Comparison of ENCODE assay signal across 8 cellular contexts in the genomic region with DNA sequence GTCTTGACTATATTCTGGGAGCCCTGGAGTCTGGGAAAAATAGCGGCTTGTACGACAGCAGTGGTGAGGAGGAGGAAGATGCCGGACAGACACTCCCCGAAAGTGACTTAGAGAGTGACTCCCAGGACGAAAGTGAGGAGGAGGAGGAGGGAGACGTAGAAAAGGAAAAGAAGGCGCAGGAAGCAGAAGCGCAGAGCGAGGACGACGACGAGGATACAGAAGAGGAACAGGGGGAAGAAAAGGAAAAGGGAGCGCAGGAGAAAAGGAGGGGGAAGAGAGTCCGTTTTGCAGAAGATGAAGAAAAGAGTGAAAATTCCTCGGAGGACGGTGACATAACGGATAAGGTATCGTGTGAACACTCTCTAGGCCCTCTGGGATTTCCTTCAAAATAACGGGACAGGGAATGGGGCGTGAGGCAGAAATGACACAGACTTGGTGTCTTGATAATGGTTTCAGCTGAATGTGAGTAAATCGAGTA. TPM values are rescaled to one million over a fixed set of nuclear protein-coding genes. Genes with fewer than 3 reads are reported as not detected.
A peak's percentile ranks its signal among the peaks of the same experiment; 100 is the strongest.
DNase-seq lines count a peak whose midpoint lies in the region; ATAC-seq and TF ChIP-seq lines count a peak whose summit lies in the region.

No MANE protein-coding gene starts in this region.

- ATAC-seq in Right ventricle myocardium superior (ENCODE audit: poor library complexity) (no peak), thoracic aorta (ENCODE audit: insufficient number of reproducible peaks, low FRiP score, low read depth) (no peak), GM21619 (IDR thresholded peaks at IDR 0.05; ENCODE audit: unreplicated experiment) (no peak), GM18498 (IDR thresholded peaks at IDR 0.05; ENCODE audit: unreplicated experiment) (no peak)
- no peak for ATAC-seq in activated CD8-positive, alpha-beta T cell treated with anti-CD3 and anti-CD28 coated beads, Interleukin-2, amount 10 ng/mL, durations not matched to agents 7 days and 5 days

- CTCF ChIA-PET in activated CD8-positive, alpha-beta T cell treated with anti-CD3 and anti-CD28 coated beads, Interleukin-2, amount 10 ng/mL, durations not matched to agents 7 days and 5 days (lab: Charles Lee), result interaction anchor here (0.9 to 3.1 kb wide), 12 partner anchors 8 to 436 kb away, joined by 3 to 18 read pairs (median 4); partner anchors contain the start of gene LMBR1

- DNase-seq in cardiac muscle cell (ENCODE audit: low read depth in 1 of 2, low spot score in 1 of 2), result no peak
- no peak for DNase-seq in Right ventricle myocardium superior
- DNase-seq in activated CD8-positive, alpha-beta T cell treated with anti-CD3 and anti-CD28 coated beads, Interleukin-2, amount 10 ng/mL, durations not matched to agents 7 days and 5 days, result no peak
- DNase-seq in iris pigment epithelial cell (ENCODE audit: low read depth), result peak; percentile 35
- no peak for DNase-seq in thoracic aorta (ENCODE audit: low spot score)
- no peak for DNase-seq in DMS53 treated with DMSO at 0.1 percent for 48 hours (lab: John Stamatoyannopoulos, UW; ENCODE audit: unreplicated experiment)

- H3K27me3 Mint-ChIP-seq in activated CD8-positive, alpha-beta T cell treated with anti-CD3 and anti-CD28 coated beads, Interleukin-2, amount 10 ng/mL, durations not matched to agents 7 days and 5 days (ENCODE audit: low read depth), result peaks cover 15% of the 10 kb centered on the region

- H3K27me3 ChIP-seq in cardiac muscle cell (no peaks in the 10 kb centered on the region), thoracic aorta (replicated peaks; ENCODE audit: insufficient read depth) (no peaks in the 10 kb centered on the region)

- H3K27ac ChIP-seq in cardiac muscle cell, result peak overlapping the region; percentile 41
- no peak overlapping the region for H3K27ac ChIP-seq in thoracic aorta

- H3K4me1 ChIP-seq in cardiac muscle cell (ENCODE audit: low read depth) (peaks cover 15% of the 10 kb centered on the region), thoracic aorta (ENCODE audit: control insufficient read depth in 1 of 2, low read depth in 2 of 2) (peaks cover 17 to 30% of the 10 kb centered on the region in 2 donors)

- intact Hi-C loops in Right ventricle myocardium superior (cut with DNase I), result no loop called here

- peaks cover 39% of the 10 kb centered on the region for H3K36me3 Mint-ChIP-seq in activated CD8-positive, alpha-beta T cell treated with anti-CD3 and anti-CD28 coated beads, Interleukin-2, amount 10 ng/mL, durations not matched to agents 7 days and 5 days (ENCODE audit: low read depth)

- peaks cover 27% of the 10 kb centered on the region for H3K36me3 ChIP-seq in cardiac muscle cell
- H3K36me3 ChIP-seq in thoracic aorta, result peaks cover 28% of the 10 kb centered on the region

- peaks cover 33% of the 10 kb centered on the region for H3K4me1 Mint-ChIP-seq in activated CD8-positive, alpha-beta T cell treated with anti-CD3 and anti-CD28 coated beads, Interleukin-2, amount 10 ng/mL, durations not matched to agents 7 days and 5 days (ENCODE audit: low read depth)

- H3K4me3 ChIP-seq in cardiac muscle cell, result peak overlapping the region; percentile 68
- H3K4me3 ChIP-seq in thoracic aorta, result peak overlapping the region; percentile 98

- no peak for TF ChIP-seq CTCF in cardiac muscle cell (IDR thresholded peaks at IDR 0.05; ENCODE audit: low read depth, low read length)
- TF ChIP-seq CTCF in thoracic aorta (IDR thresholded peaks at IDR 0.05), result no peak

- peak overlapping the region; percentile 89 for H3K27ac Mint-ChIP-seq in activated CD8-positive, alpha-beta T cell treated with anti-CD3 and anti-CD28 coated beads, Interleukin-2, amount 10 ng/mL, durations not matched to agents 7 days and 5 days

- POLR2A ChIA-PET in activated CD8-positive, alpha-beta T cell treated with anti-CD3 and anti-CD28 coated beads, Interleukin-2, amount 10 ng/mL, durations not matched to agents 7 days and 5 days (lab: Charles Lee), result interaction anchor here (2.9 kb wide), 1 partner anchor 57 kb away, joined by 21 read pairs; the partner anchor contains the start of gene LMBR1

- H3K9me3 Mint-ChIP-seq in activated CD8-positive, alpha-beta T cell treated with anti-CD3 and anti-CD28 coated beads, Interleukin-2, amount 10 ng/mL, durations not matched to agents 7 days and 5 days (ENCODE audit: insufficient read depth), result no peaks in the 10 kb centered on the region

- no peaks in the 10 kb centered on the region for H3K9me3 ChIP-seq in cardiac muscle cell (ENCODE audit: low read depth)
- H3K9me3 ChIP-seq in thoracic aorta, result no peaks in the 10 kb centered on the region

- H3K4me3 Mint-ChIP-seq in activated CD8-positive, alpha-beta T cell treated with anti-CD3 and anti-CD28 coated beads, Interleukin-2, amount 10 ng/mL, durations not matched to agents 7 days and 5 days, result peak overlapping the region; percentile 95

RNA-seq across cellular contexts. Expression of gene NOM1, which starts 0.9 kb away (rescaled TPM):
- total RNA-seq in cardiac muscle cell (9.9 and 18.3 TPM in 2 replicates), Right ventricle myocardium superior (9.7 TPM), thoracic aorta (10 to 100 TPM; 18.4 to 40.6 TPM)
- 5.6 and 8.9 TPM in 2 replicates for polyA plus RNA-seq in cardiac muscle cell
- 10 to 100 TPM; 28.1 to 28.8 TPM for total RNA-seq in activated CD8-positive, alpha-beta T cell treated with anti-CD3 and anti-CD28 coated beads, Interleukin-2, amount 10 ng/mL, durations not matched to agents 7 days and 5 days

RNA-seq across cellular contexts. Expression of gene LMBR1, which starts 57.4 kb away (rescaled TPM):
- 41.1 and 78.0 TPM in 2 replicates for total RNA-seq in cardiac muscle cell
- polyA plus RNA-seq in cardiac muscle cell, result 49.9 and 62.3 TPM in 2 replicates
- 30.7 TPM for total RNA-seq in Right ventricle myocardium superior
- total RNA-seq in activated CD8-positive, alpha-beta T cell treated with anti-CD3 and anti-CD28 coated beads, Interleukin-2, amount 10 ng/mL, durations not matched to agents 7 days and 5 days, result 10 to 100 TPM; 49.7 to 51.2 TPM
- total RNA-seq in thoracic aorta, result 10 to 100 TPM; 54.3 to 56.6 TPM
